17 cellular contexts compared by ENCODE assay signal in the genomic region with DNA sequence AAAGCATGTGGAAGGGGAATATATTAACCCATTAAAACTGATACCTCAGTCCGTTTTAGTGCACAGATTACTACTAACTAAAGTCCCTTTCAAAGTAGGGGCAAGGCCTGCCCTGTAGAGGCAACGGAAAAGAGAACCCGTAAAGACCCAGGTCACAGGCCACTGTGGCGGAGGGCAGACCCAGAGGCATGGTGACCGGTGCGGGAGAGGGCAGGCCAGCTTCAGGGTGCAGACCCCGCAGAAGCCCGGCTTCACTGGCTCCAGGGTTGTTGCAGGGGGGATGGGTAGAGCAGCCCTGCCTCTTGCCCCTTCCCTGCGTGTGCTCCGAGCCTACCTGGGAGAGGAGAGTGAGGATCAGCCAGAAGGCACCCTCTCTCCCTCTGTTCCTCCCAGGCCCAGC. TPM values are rescaled to one million over a fixed set of nuclear protein-coding genes. Genes with fewer than 3 reads are reported as not detected.
"Had no signal": no experiment of that assay in that cellular context is flagged by ENCODE, and none has a peak within 500 bp of the region (broad histone marks: within the 10 kb centered on the region; RNA-seq: fewer than 3 reads in every experiment).

No MANE protein-coding gene starts in this region.

- H3K9me3 ChIP-seq: Peyer's patch, SJCRH30, SK-N-SH had no signal

- ATAC-seq: activated CD4-positive, CD25-positive, alpha-beta regulatory T cell treated with anti-CD3 and anti-CD28 coated beads, Interleukin-2, amount 50 U/mL, for 24 hours had no signal

- H3K4me3 ChIP-seq: Peyer's patch, SJCRH30 had no signal

- DNase-seq: activated CD4-positive, alpha-beta T cell treated with anti-CD3 and anti-CD28 coated beads for 4 hours; activated CD8-positive, alpha-beta T cell treated with anti-CD3 and anti-CD28 coated beads, Interleukin-2, amount 10 ng/mL, durations not matched to agents 7 days and 5 days; activated effector memory CD4-positive, alpha-beta T cell treated with anti-CD3 and anti-CD28 coated beads, Interleukin-2, amount 50 U/mL, for 16 hours; activated naive CD4-positive, alpha-beta T cell treated with Interleukin-2 at 50 U/mL for 16 hours; activated T-cell treated with anti-CD3 and anti-CD28 coated beads, Interleukin-2, amount 50 U/mL, for 24 hours; Kasumi-1; KBM-7; NCI-H1105 treated with DMSO at 0.1 percent for 48 hours; NCI-H2081 treated with DMSO at 0.1 percent for 48 hours; Right ventricle myocardium superior; SJCRH30; T-helper 1 cell had no signal

- H3K36me3 ChIP-seq: Peyer's patch, SJCRH30 had no signal

- H3K27ac ChIP-seq: Peyer's patch, RWPE1, SJCRH30 had no signal

- H3K27me3 ChIP-seq: Peyer's patch had no signal

RNA-seq across cellular contexts. Expression of a gene that starts 17.7 kb away (rescaled TPM):
- total RNA-seq: activated CD8-positive, alpha-beta T cell treated with anti-CD3 and anti-CD28 coated beads, Interleukin-2, amount 10 ng/mL, durations not matched to agents 7 days and 5 days; T-helper 2 cell treated with Interferon-gamma antibody and Interleukin-4, amounts not matched to agents 100 ng/mL and 5 ng/mL, for 36 hours had no signal
